ENCODE assay signal across 1 cellular context in the genomic region with DNA sequence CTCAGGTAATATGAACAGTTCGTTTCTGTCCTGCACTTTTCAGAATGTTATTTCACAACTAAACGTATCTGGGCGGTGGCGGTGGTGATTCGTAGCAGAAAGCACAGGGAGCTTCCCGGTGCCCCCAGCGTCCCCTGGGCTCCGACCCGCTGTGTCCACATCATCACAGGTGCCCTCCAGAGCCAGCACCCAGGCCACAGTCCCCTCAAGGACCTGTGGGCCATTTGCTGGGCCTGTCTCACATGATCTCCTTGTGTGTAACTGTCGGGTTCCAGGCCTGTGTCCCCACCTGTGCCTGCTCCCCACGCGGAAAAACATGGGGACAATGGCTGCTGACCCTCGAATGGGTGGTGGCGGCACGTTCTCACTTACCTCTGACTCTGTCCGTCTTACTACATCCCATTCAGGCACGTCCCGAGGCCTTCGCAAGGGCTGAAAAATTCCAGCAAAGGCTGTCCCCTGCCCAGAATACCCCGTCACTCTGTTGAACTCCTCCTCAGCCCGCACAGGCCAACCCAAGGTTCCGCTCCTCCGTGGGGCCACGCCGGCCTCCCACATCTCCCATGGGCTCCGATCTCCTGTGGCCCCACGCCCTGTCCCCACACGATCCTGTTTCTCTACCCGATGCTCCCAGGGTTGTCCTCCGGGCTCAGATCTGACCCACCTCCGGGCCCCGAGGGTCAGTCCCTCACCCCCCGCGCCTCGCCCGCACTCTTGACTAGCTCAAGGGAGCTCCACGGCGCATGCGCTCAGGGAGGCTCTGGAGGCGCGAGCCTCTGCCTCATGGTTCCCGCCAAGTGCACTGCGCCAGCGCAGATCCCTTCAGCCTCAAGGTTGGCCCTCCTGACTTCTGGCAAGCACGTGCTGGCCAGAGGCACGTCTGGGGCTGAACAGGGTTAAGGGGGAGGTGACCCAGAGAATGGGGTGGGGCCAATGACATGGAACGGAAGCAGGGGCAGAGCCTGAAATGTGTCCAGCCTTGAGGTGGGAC.
A peak's percentile ranks its signal among the peaks of the same experiment; 100 is the strongest.
TF ChIP-seq lines count a peak whose summit lies in the region.

No MANE protein-coding gene starts in this region.

TF ChIP-seq in K562, 482 proteins besides CTCF, POLR2A, EP300 and RAD21 (continued from another document and continues in another):
- TF ChIP-seq, protein P1, sequence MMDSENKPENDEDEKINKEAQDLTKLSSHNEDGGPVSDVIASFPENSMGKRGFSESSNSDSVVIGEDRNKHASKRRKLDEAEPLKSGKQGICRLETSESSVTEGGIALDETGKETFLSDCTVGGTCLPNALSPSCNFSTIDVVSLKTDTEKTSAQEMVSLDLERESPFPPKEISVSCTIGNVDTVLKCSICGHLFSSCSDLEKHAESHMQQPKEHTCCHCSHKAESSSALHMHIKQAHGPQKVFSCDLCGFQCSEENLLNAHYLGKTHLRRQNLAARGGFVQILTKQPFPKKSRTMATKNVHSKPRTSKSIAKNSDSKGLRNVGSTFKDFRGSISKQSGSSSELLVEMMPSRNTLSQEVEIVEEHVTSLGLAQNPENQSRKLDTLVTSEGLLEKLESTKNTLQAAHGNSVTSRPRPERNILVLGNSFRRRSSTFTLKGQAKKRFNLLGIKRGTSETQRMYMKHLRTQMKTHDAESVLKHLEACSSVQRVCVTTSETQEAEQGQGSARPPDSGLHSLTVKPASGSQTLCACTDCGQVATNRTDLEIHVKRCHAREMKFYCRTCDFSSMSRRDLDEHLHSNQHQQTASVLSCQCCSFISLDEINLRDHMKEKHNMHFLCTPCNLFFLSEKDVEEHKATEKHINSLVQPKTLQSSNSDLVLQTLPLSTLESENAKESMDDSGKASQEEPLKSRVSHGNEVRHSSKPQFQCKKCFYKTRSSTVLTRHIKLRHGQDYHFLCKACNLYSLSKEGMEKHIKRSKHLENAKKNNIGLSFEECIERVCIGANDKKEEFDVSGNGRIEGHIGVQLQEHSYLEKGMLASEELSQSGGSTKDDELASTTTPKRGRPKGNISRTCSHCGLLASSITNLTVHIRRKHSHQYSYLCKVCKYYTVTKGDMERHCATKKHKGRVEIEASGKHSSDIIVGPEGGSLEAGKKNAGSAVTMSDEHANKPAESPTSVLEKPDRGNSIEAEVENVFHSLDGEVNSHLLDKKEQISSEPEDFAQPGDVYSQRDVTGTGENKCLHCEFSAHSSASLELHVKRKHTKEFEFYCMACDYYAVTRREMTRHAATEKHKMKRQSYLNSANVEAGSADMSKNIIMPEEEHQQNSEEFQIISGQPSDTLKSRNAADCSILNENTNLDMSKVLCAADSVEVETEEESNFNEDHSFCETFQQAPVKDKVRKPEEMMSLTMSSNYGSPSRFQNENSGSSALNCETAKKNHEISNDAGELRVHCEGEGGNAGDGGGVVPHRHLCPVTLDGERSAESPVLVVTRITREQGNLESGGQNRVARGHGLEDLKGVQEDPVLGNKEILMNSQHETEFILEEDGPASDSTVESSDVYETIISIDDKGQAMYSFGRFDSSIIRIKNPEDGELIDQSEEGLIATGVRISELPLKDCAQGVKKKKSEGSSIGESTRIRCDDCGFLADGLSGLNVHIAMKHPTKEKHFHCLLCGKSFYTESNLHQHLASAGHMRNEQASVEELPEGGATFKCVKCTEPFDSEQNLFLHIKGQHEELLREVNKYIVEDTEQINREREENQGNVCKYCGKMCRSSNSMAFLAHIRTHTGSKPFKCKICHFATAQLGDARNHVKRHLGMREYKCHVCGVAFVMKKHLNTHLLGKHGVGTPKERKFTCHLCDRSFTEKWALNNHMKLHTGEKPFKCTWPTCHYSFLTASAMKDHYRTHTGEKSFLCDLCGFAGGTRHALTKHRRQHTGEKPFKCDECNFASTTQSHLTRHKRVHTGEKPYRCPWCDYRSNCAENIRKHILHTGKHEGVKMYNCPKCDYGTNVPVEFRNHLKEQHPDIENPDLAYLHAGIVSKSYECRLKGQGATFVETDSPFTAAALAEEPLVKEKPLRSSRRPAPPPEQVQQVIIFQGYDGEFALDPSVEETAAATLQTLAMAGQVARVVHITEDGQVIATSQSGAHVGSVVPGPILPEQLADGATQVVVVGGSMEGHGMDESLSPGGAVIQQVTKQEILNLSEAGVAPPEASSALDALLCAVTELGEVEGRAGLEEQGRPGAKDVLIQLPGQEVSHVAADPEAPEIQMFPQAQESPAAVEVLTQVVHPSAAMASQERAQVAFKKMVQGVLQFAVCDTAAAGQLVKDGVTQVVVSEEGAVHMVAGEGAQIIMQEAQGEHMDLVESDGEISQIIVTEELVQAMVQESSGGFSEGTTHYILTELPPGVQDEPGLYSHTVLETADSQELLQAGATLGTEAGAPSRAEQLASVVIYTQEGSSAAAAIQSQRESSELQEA (IDR thresholded peaks at IDR 0.05; ENCODE audit: low read depth), result no peak
- TF ChIP-seq, protein P2, sequence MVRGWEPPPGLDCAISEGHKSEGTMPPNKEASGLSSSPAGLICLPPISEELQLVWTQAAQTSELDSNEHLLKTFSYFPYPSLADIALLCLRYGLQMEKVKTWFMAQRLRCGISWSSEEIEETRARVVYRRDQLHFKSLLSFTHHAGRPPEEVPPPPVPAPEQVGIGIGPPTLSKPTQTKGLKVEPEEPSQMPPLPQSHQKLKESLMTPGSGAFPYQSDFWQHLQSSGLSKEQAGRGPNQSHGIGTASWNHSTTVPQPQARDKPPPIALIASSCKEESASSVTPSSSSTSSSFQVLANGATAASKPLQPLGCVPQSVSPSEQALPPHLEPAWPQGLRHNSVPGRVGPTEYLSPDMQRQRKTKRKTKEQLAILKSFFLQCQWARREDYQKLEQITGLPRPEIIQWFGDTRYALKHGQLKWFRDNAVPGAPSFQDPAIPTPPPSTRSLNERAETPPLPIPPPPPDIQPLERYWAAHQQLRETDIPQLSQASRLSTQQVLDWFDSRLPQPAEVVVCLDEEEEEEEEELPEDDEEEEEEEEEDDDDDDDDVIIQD (CRISPR knock-in tag; IDR thresholded peaks at IDR 0.05), result no peak
- TF ChIP-seq SIN3B (IDR thresholded peaks at IDR 0.05; ENCODE audit: low read depth) (no peak), CAMTA2 (CRISPR knock-in tag; conservative IDR thresholded peaks at IDR 0.05) (no peak), ZNF77 (CRISPR knock-in tag; IDR thresholded peaks at IDR 0.05) (no peak), SMAD3 (CRISPR knock-in tag; conservative IDR thresholded peaks at IDR 0.05) (no peak), PCBP2 (IDR thresholded peaks at IDR 0.05; ENCODE audit: low read depth, low read length, poor library complexity, severe bottlenecking) (no peak), L3MBTL2 (IDR thresholded peaks at IDR 0.05) (peak; percentile 57), MTF1 (CRISPR knock-in tag; IDR thresholded peaks at IDR 0.05; ENCODE audit: borderline replicate concordance) (no peak), CREB1 (IDR thresholded peaks at IDR 0.05) (no peak), CREB1 (CRISPR knock-in tag; IDR thresholded peaks at IDR 0.05) (no peak), ZNF707 (CRISPR knock-in tag; conservative IDR thresholded peaks at IDR 0.05) (no peak), SMAD1 (IDR thresholded peaks at IDR 0.05; ENCODE audit: low read depth, low read length, partially characterized antibody) (no peak), KLF10 (CRISPR knock-in tag; IDR thresholded peaks at IDR 0.05) (no peak), SMARCB1 (IDR thresholded peaks at IDR 0.05; ENCODE audit: insufficient read length, low read depth) (no peak), CHD2 (IDR thresholded peaks at IDR 0.05; ENCODE audit: low read depth, low read length) (no peak), FOXA1 (IDR thresholded peaks at IDR 0.05; ENCODE audit: borderline replicate concordance) (no peak), HCFC1 (IDR thresholded peaks at IDR 0.05; ENCODE audit: low read depth, low read length) (no peak), HIVEP1 (CRISPR knock-in tag; IDR thresholded peaks at IDR 0.05) (no peak), RBFOX2 (IDR thresholded peaks at IDR 0.05; ENCODE audit: low read depth, low read length) (peak; percentile 56), JUN (IDR thresholded peaks at IDR 0.05; ENCODE audit: borderline replicate concordance, low read depth, low read length) (no peak), JUN (CRISPR knock-in tag; IDR thresholded peaks at IDR 0.05; ENCODE audit: borderline replicate concordance) (no peak), ESRRB (CRISPR knock-in tag; IDR thresholded peaks at IDR 0.05; ENCODE audit: borderline replicate concordance) (no peak), MYNN (IDR thresholded peaks at IDR 0.05) (peak; percentile 61; the same call in 1 of the 2 replicates), MYNN (CRISPR knock-in tag; IDR thresholded peaks at IDR 0.05) (no peak), ZNF316 (IDR thresholded peaks at IDR 0.05) (no peak), NFIC (IDR thresholded peaks at IDR 0.05) (0 out of 2 replicates have a peak, but pooled peaks have one; percentile 14), EWSR1 (IDR thresholded peaks at IDR 0.05; ENCODE audit: borderline replicate concordance, low read depth, partially characterized antibody) (no peak), HMG20B (CRISPR knock-in tag; IDR thresholded peaks at IDR 0.05) (no peak), ZNF589 (CRISPR knock-in tag; IDR thresholded peaks at IDR 0.05; ENCODE audit: low read depth) (no peak), FOXP1 (CRISPR knock-in tag; IDR thresholded peaks at IDR 0.05) (no peak), ZNF143 (CRISPR knock-in tag; IDR thresholded peaks at IDR 0.05) (no peak), TBP (optimal IDR thresholded peaks at IDR 0.05; ENCODE audit: low read depth, low read length) (no peak)
- TF ChIP-seq, protein P3, sequence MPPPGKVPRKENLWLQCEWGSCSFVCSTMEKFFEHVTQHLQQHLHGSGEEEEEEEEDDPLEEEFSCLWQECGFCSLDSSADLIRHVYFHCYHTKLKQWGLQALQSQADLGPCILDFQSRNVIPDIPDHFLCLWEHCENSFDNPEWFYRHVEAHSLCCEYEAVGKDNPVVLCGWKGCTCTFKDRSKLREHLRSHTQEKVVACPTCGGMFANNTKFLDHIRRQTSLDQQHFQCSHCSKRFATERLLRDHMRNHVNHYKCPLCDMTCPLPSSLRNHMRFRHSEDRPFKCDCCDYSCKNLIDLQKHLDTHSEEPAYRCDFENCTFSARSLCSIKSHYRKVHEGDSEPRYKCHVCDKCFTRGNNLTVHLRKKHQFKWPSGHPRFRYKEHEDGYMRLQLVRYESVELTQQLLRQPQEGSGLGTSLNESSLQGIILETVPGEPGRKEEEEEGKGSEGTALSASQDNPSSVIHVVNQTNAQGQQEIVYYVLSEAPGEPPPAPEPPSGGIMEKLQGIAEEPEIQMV (tag; conservative IDR thresholded peaks at IDR 0.05; ENCODE audit: low read depth), result no peak
- TF ChIP-seq, protein P4, sequence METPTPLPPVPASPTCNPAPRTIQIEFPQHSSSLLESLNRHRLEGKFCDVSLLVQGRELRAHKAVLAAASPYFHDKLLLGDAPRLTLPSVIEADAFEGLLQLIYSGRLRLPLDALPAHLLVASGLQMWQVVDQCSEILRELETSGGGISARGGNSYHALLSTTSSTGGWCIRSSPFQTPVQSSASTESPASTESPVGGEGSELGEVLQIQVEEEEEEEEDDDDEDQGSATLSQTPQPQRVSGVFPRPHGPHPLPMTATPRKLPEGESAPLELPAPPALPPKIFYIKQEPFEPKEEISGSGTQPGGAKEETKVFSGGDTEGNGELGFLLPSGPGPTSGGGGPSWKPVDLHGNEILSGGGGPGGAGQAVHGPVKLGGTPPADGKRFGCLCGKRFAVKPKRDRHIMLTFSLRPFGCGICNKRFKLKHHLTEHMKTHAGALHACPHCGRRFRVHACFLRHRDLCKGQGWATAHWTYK (CRISPR knock-in tag; IDR thresholded peaks at IDR 0.05), result no peak
- TF ChIP-seq, protein P5, sequence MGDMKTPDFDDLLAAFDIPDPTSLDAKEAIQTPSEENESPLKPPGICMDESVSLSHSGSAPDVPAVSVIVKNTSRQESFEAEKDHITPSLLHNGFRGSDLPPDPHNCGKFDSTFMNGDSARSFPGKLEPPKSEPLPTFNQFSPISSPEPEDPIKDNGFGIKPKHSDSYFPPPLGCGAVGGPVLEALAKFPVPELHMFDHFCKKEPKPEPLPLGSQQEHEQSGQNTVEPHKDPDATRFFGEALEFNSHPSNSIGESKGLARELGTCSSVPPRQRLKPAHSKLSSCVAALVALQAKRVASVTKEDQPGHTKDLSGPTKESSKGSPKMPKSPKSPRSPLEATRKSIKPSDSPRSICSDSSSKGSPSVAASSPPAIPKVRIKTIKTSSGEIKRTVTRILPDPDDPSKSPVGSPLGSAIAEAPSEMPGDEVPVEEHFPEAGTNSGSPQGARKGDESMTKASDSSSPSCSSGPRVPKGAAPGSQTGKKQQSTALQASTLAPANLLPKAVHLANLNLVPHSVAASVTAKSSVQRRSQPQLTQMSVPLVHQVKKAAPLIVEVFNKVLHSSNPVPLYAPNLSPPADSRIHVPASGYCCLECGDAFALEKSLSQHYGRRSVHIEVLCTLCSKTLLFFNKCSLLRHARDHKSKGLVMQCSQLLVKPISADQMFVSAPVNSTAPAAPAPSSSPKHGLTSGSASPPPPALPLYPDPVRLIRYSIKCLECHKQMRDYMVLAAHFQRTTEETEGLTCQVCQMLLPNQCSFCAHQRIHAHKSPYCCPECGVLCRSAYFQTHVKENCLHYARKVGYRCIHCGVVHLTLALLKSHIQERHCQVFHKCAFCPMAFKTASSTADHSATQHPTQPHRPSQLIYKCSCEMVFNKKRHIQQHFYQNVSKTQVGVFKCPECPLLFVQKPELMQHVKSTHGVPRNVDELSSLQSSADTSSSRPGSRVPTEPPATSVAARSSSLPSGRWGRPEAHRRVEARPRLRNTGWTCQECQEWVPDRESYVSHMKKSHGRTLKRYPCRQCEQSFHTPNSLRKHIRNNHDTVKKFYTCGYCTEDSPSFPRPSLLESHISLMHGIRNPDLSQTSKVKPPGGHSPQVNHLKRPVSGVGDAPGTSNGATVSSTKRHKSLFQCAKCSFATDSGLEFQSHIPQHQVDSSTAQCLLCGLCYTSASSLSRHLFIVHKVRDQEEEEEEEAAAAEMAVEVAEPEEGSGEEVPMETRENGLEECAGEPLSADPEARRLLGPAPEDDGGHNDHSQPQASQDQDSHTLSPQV (IDR thresholded peaks at IDR 0.05), result peak; percentile 73
- TF ChIP-seq, protein P6, sequence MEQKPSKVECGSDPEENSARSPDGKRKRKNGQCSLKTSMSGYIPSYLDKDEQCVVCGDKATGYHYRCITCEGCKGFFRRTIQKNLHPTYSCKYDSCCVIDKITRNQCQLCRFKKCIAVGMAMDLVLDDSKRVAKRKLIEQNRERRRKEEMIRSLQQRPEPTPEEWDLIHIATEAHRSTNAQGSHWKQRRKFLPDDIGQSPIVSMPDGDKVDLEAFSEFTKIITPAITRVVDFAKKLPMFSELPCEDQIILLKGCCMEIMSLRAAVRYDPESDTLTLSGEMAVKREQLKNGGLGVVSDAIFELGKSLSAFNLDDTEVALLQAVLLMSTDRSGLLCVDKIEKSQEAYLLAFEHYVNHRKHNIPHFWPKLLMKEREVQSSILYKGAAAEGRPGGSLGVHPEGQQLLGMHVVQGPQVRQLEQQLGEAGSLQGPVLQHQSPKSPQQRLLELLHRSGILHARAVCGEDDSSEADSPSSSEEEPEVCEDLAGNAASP (IDR thresholded peaks at IDR 0.05), result no peak
- TF ChIP-seq, protein P7, sequence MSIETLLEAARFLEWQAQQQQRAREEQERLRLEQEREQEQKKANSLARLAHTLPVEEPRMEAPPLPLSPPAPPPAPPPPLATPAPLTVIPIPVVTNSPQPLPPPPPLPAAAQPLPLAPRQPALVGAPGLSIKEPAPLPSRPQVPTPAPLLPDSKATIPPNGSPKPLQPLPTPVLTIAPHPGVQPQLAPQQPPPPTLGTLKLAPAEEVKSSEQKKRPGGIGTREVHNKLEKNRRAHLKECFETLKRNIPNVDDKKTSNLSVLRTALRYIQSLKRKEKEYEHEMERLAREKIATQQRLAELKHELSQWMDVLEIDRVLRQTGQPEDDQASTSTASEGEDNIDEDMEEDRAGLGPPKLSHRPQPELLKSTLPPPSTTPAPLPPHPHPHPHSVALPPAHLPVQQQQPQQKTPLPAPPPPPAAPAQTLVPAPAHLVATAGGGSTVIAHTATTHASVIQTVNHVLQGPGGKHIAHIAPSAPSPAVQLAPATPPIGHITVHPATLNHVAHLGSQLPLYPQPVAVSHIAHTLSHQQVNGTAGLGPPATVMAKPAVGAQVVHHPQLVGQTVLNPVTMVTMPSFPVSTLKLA (conservative IDR thresholded peaks at IDR 0.05), result peak in 1 of 2 experiments; percentile 43; a peak in 1 of 4 replicates
